ENCODE assay signal across 16 cellular contexts in the genomic region with DNA sequence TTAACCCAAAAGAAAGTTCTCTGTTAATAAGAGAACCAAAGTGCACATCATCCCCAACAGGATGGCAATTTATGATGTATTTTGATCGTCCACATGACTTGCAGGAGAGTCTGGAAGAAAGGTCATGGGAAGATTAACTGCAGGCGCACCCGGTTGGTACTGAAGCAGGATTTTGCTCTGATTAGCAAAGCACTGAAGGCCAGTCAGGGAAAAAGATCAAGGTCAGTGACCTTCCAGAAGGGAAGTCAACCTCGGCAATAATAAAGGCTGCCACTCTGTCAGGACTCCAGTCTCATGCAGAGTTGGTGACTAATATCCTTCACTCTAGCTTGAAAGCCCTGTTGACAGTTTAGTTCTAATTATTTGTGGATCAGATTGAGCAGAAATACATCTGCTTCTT.
A peak's percentile ranks its signal among the peaks of the same experiment; 100 is the strongest.
DNase-seq lines count a peak whose midpoint lies in the region; ATAC-seq and TF ChIP-seq lines count a peak whose summit lies in the region.
"Had no signal": no experiment of that assay in that cellular context is flagged by ENCODE, and none has a peak within 500 bp of the region (broad histone marks: within the 10 kb centered on the region; RNA-seq: fewer than 3 reads in every experiment).

No MANE protein-coding gene starts in this region.

- H3K4me3 ChIP-seq in NT2/D1 (ENCODE audit: insufficient read length, low read depth) (no peak overlapping the region), fibroblast of villous mesenchyme (ENCODE audit: low read depth, low read length) (no peak overlapping the region), suprapubic skin (no peak overlapping the region)
- H3K4me3 ChIP-seq: BLaER1, mucosa of descending colon had no signal

- H3K36me3 ChIP-seq in NT2/D1 (ENCODE audit: insufficient read depth, insufficient read length, low read length), result no peaks in the 10 kb centered on the region
- no peaks in the 10 kb centered on the region for H3K36me3 ChIP-seq in suprapubic skin
- H3K36me3 ChIP-seq: BLaER1 had no signal

- WGBS in suprapubic skin, result 68% methylated on average over 4 of the region's 4 CpGs

- no peaks in the 10 kb centered on the region for H3K27me3 ChIP-seq in NT2/D1 (ENCODE audit: insufficient read depth, insufficient read length)
- H3K27me3 ChIP-seq in suprapubic skin, result no peaks in the 10 kb centered on the region
- H3K27me3 ChIP-seq: BLaER1 had no signal

- no peak for ATAC-seq in HG02938 (IDR thresholded peaks at IDR 0.05; ENCODE audit: unreplicated experiment)
- ATAC-seq: activated T-cell treated with anti-CD3 and anti-CD28 coated beads, Interleukin-2, amount 50 U/mL, for 4 hours; effector memory CD8-positive, alpha-beta T cell had no signal

- peaks cover 23% of the 10 kb centered on the region for H3K4me1 Mint-ChIP-seq in mesothelial cell of epicardium
- H3K4me1 Mint-ChIP-seq: activated naive CD8-positive, alpha-beta T cell treated with anti-CD3 and anti-CD28 coated beads for 36 hours had no signal

- no peak overlapping the region for H3K27ac ChIP-seq in suprapubic skin
- H3K27ac ChIP-seq: BLaER1 had no signal

- TF ChIP-seq EP300 in suprapubic skin (IDR thresholded peaks at IDR 0.05), result no peak

- DNase-seq in NT2/D1 (ENCODE audit: low read depth, low spot score), result peak; percentile 13
- peak; percentile 28 for DNase-seq in fibroblast of villous mesenchyme (ENCODE audit: low read depth)
- DNase-seq in mesothelial cell of epicardium (ENCODE audit: low spot score in 2 of 2, unreplicated experiment in 2 of 2), result no peak
- DNase-seq in superior temporal gyrus (ENCODE audit: extremely low spot score), result peak; percentile 18
- no peak for DNase-seq in suprapubic skin (ENCODE audit: low spot score in 2 of 2)
- no peak for DNase-seq in T-helper 2 cell
- DNase-seq: activated CD4-positive, alpha-beta T cell treated with anti-CD3 and anti-CD28 coated beads, Interleukin-2, amount 50 U/mL, for 4 hours; activated naive CD8-positive, alpha-beta T cell treated with anti-CD3 and anti-CD28 coated beads for 36 hours; activated T-cell treated with anti-CD3 and anti-CD28 coated beads, Interleukin-2, amount 50 U/mL, for 4 hours; DND-41; effector memory CD8-positive, alpha-beta T cell; Kasumi-1; posterior cingulate gyrus had no signal

- H3K9me3 Mint-ChIP-seq in mesothelial cell of epicardium, result peaks cover 11% of the 10 kb centered on the region

- H3K27ac Mint-ChIP-seq in mesothelial cell of epicardium, result peak overlapping the region; percentile 50
- H3K27ac Mint-ChIP-seq: activated naive CD8-positive, alpha-beta T cell treated with anti-CD3 and anti-CD28 coated beads for 36 hours had no signal

- H3K4me1 ChIP-seq in NT2/D1 (ENCODE audit: insufficient read depth, insufficient read length) (no peaks in the 10 kb centered on the region), suprapubic skin (peaks cover 14% of the 10 kb centered on the region)
- H3K4me1 ChIP-seq: BLaER1 had no signal

- no peaks in the 10 kb centered on the region for H3K27me3 Mint-ChIP-seq in mesothelial cell of epicardium (ENCODE audit: low read depth)
- H3K27me3 Mint-ChIP-seq: activated naive CD8-positive, alpha-beta T cell treated with anti-CD3 and anti-CD28 coated beads for 36 hours; effector memory CD8-positive, alpha-beta T cell had no signal

- TF ChIP-seq CTCF in fibroblast of villous mesenchyme (IDR thresholded peaks at IDR 0.05; ENCODE audit: insufficient read depth, low read depth, low read length) (no peak), mesothelial cell of epicardium (IDR thresholded peaks at IDR 0.05; ENCODE audit: unreplicated experiment) (no peak), suprapubic skin (IDR thresholded peaks at IDR 0.05) (no peak)

- no peak overlapping the region for H3K9ac ChIP-seq in NT2/D1 (ENCODE audit: insufficient read length, low read depth)
- H3K9ac ChIP-seq: BLaER1 had no signal

- H3K4me3 Mint-ChIP-seq in mesothelial cell of epicardium, result no peak overlapping the region
- H3K4me3 Mint-ChIP-seq: activated naive CD8-positive, alpha-beta T cell treated with anti-CD3 and anti-CD28 coated beads for 36 hours; activated T-cell treated with anti-CD3 and anti-CD28 coated beads, Interleukin-2, amount 50 U/mL, for 4 hours; effector memory CD8-positive, alpha-beta T cell had no signal

- H3K36me3 Mint-ChIP-seq in mesothelial cell of epicardium, result peaks cover 13% of the 10 kb centered on the region
- H3K36me3 Mint-ChIP-seq: activated naive CD8-positive, alpha-beta T cell treated with anti-CD3 and anti-CD28 coated beads for 36 hours had no signal

- H3K9me3 ChIP-seq in NT2/D1 (ENCODE audit: insufficient read depth, low read length) (peaks cover 20% of the 10 kb centered on the region; the same call in 1 of the 2 replicates), suprapubic skin (no peaks in the 10 kb centered on the region)
- H3K9me3 ChIP-seq: BLaER1, mucosa of descending colon had no signal

- no peak for TF ChIP-seq POLR2A in suprapubic skin (IDR thresholded peaks at IDR 0.05)

Comparison
In these comparisons a context has a peak if more than half of its experiments do, and no peak if none do; other contexts are left out.
1. DNase-seq: peak in NT2/D1 (single experiment), fibroblast of villous mesenchyme (single experiment) and superior temporal gyrus (single experiment); none in mesothelial cell of epicardium (0 of 2), suprapubic skin (0 of 2) and T-helper 2 cell (0 of 5).